In genomic region chr3:71816141-71816540, GRCh38 we compare ENCODE assay signal across 21 cellular contexts. TPM values are rescaled to one million over a fixed set of nuclear protein-coding genes. Genes with fewer than 3 reads are reported as not detected.
DNase-seq lines count a peak whose midpoint lies in the region; ATAC-seq, FAIRE-seq and TF ChIP-seq lines count a peak whose summit lies in the region.
"Had no signal": no experiment of that assay in that cellular context is flagged by ENCODE, and none has a peak within 500 bp of the region (broad histone marks: within the 10 kb centered on the region; RNA-seq: fewer than 3 reads in every experiment).

No MANE protein-coding gene starts in this region.

- H3K4me3 Mint-ChIP-seq in H9: no peak overlapping the region
- H3K4me3 Mint-ChIP-seq in neural crest cell: no peak overlapping the region
- no peak overlapping the region for H3K4me3 Mint-ChIP-seq in activated naive CD8-positive, alpha-beta T cell treated with anti-CD3 and anti-CD28 coated beads, Interleukin-2, amount 50 U/mL, for 24 hours
- H3K4me3 Mint-ChIP-seq: CD4-positive, CD25-positive, alpha-beta regulatory T cell had no signal

- no peak overlapping the region for H3K27ac ChIP-seq in H9 (ENCODE audit: insufficient read length, low read depth, low read length)
- H3K27ac ChIP-seq: PC-9, SJSA1 had no signal

- H4K91ac ChIP-seq in H9 (ENCODE audit: insufficient read length, low read depth, low read length): no peak overlapping the region

- no peak overlapping the region for H3K4me3 ChIP-seq in bronchial epithelial cell (ENCODE audit: low read depth, low read length)
- H3K4me3 ChIP-seq: PC-9, SJSA1 had no signal

- no peak overlapping the region for H3K4me2 ChIP-seq in H9 (ENCODE audit: insufficient read depth, insufficient read length, low read length)
- H3K4me2 ChIP-seq: PC-9 had no signal

- no peaks in the 10 kb centered on the region for H3K79me2 ChIP-seq in H9 (ENCODE audit: insufficient read depth, low read length)

- H2BK12ac ChIP-seq in H9 (ENCODE audit: insufficient read length, low read depth, low read length): no peak overlapping the region

- H3K23me2 ChIP-seq in H9 (ENCODE audit: insufficient read length, low read depth, low read length, poor library complexity, severe bottlenecking): no peaks in the 10 kb centered on the region

- FAIRE-seq in bronchial epithelial cell (lab: Jason Lieb, UNC): no peak

- H3K36me3 Mint-ChIP-seq in H9 (ENCODE audit: insufficient read depth in 1 of 3, low read depth in 3 of 3): no peaks in the 10 kb centered on the region
- H3K36me3 Mint-ChIP-seq in neural crest cell (ENCODE audit: low read depth): no peaks in the 10 kb centered on the region
- no peaks in the 10 kb centered on the region for H3K36me3 Mint-ChIP-seq in activated naive CD8-positive, alpha-beta T cell treated with anti-CD3 and anti-CD28 coated beads, Interleukin-2, amount 50 U/mL, for 24 hours (ENCODE audit: low read depth)
- H3K36me3 Mint-ChIP-seq: CD4-positive, CD25-positive, alpha-beta regulatory T cell had no signal

- no peaks in the 10 kb centered on the region for H4K20me1 ChIP-seq in H9 (ENCODE audit: control insufficient read depth, insufficient read depth, insufficient read length)

- H3K4me1 ChIP-seq in H9 (ENCODE audit: insufficient read depth, low read length): no peaks in the 10 kb centered on the region; the same call in 1 of the 2 replicates
- H3K4me1 ChIP-seq: SJSA1 had no signal

- H3K27me3 Mint-ChIP-seq in H9 (ENCODE audit: low read depth) (no peaks in the 10 kb centered on the region; the same call in 1 of the 2 replicates), neural crest cell (ENCODE audit: low read depth) (peaks cover 3% of the 10 kb centered on the region)
- no peaks in the 10 kb centered on the region for H3K27me3 Mint-ChIP-seq in activated naive CD8-positive, alpha-beta T cell treated with anti-CD3 and anti-CD28 coated beads, Interleukin-2, amount 50 U/mL, for 24 hours

- no peak overlapping the region for H2BK120ac ChIP-seq in H9 (ENCODE audit: low read depth, low read length, poor library complexity, severe bottlenecking)

- H3K14ac ChIP-seq in H9 (ENCODE audit: insufficient read depth, low read length): no peak overlapping the region

- H3K27me3 ChIP-seq in H9 (ENCODE audit: insufficient read depth, low read length) (no peaks in the 10 kb centered on the region), bronchial epithelial cell (ENCODE audit: control insufficient read depth, insufficient read depth, low read length) (no peaks in the 10 kb centered on the region)
- H3K27me3 ChIP-seq: SJSA1 had no signal

- no peak overlapping the region for H4K5ac ChIP-seq in H9 (ENCODE audit: insufficient read length, low read depth, low read length)

- no peak overlapping the region for H4K8ac ChIP-seq in H9 (replicated peaks; ENCODE audit: insufficient read length, low read depth, low read length)

- no peak overlapping the region for H3K9ac ChIP-seq in H9 (ENCODE audit: extremely low read depth, insufficient read length, low read length)

- no peak overlapping the region for H3K4ac ChIP-seq in H9 (ENCODE audit: low read depth, low read length)

- H3K56ac ChIP-seq in H9 (ENCODE audit: insufficient read length, low read depth, low read length): no peak overlapping the region

- peaks cover 25 to 40% of the 10 kb centered on the region in 2 experiments for H3K4me1 Mint-ChIP-seq in H9
- H3K4me1 Mint-ChIP-seq in neural crest cell: peaks cover 21% of the 10 kb centered on the region
- no peaks in the 10 kb centered on the region for H3K4me1 Mint-ChIP-seq in activated naive CD8-positive, alpha-beta T cell treated with anti-CD3 and anti-CD28 coated beads, Interleukin-2, amount 50 U/mL, for 24 hours
- H3K4me1 Mint-ChIP-seq: CD4-positive, CD25-positive, alpha-beta regulatory T cell had no signal

- no peaks in the 10 kb centered on the region for H3K36me3 ChIP-seq in bronchial epithelial cell (ENCODE audit: control insufficient read depth, insufficient read depth, low read length)
- H3K36me3 ChIP-seq: SJSA1 had no signal

- DNase-seq in H9 (no peak), NCI-H345 (lab: John Stamatoyannopoulos, UW) (peak; percentile 13), bronchial epithelial cell (ENCODE audit: low read depth) (peak; percentile 25), neural crest cell (ENCODE audit: low read depth, low spot score) (no peak), amygdala (lab: John Stamatoyannopoulos, UW) (no peak), GF-D8 (lab: John Stamatoyannopoulos, UW) (no peak)
- DNase-seq in activated naive CD8-positive, alpha-beta T cell treated with anti-CD3 and anti-CD28 coated beads, Interleukin-2, amount 50 U/mL, for 24 hours: no peak
- DNase-seq: ACHN; Calu3; CD4-positive, CD25-positive, alpha-beta regulatory T cell; DMS79; IMR-90; Karpas-422; MM.1S; NCI-H1092 treated with DMSO at 0.1 percent for 48 hours; NCI-H2081 treated with DMSO at 0.1 percent for 48 hours; PC-9; SW 1271 had no signal

- H3K79me1 ChIP-seq in H9 (ENCODE audit: insufficient read depth, low read depth, low read length, poor library complexity, severe bottlenecking): no peaks in the 10 kb centered on the region

- no peak for TF ChIP-seq CTCF in H9 (conservative IDR thresholded peaks at IDR 0.05)
- no peak for TF ChIP-seq CTCF in bronchial epithelial cell (IDR thresholded peaks at IDR 0.05; ENCODE audit: insufficient read depth, low read length, severe bottlenecking)
- no peak for TF ChIP-seq CTCF in neural crest cell (conservative IDR thresholded peaks at IDR 0.05)

- H3K23ac ChIP-seq in H9 (ENCODE audit: insufficient read length, low read depth, low read length): no peak overlapping the region

- H2AK5ac ChIP-seq in H9 (ENCODE audit: insufficient read length, low read length): no peak overlapping the region

- H2AFZ ChIP-seq in H9 (ENCODE audit: low read length): no peak overlapping the region
- H2AFZ ChIP-seq: PC-9 had no signal

- H2BK20ac ChIP-seq in H9 (ENCODE audit: low read depth, low read length, poor library complexity, severe bottlenecking): no peak overlapping the region

- H3K27ac Mint-ChIP-seq in H9: peak overlapping the region in 2 of 3 experiments; percentile 82; a peak in 4 of 7 replicates
- peak overlapping the region; percentile 4 for H3K27ac Mint-ChIP-seq in neural crest cell (ENCODE audit: unreplicated experiment)
- no peak overlapping the region for H3K27ac Mint-ChIP-seq in activated naive CD8-positive, alpha-beta T cell treated with anti-CD3 and anti-CD28 coated beads, Interleukin-2, amount 50 U/mL, for 24 hours
- H3K27ac Mint-ChIP-seq: CD4-positive, CD25-positive, alpha-beta regulatory T cell had no signal

- H3K9me3 ChIP-seq in H9 (ENCODE audit: control insufficient read depth, low read depth, low read length): no peaks in the 10 kb centered on the region
- H3K9me3 ChIP-seq: SJSA1 had no signal

- H3T11ph ChIP-seq in H9 (ENCODE audit: low read length): no peak overlapping the region

- no peak overlapping the region for H2BK5ac ChIP-seq in H9 (ENCODE audit: insufficient read length, low read length)

- H3K9me3 Mint-ChIP-seq in H9 (no peaks in the 10 kb centered on the region), neural crest cell (no peaks in the 10 kb centered on the region)
- H3K9me3 Mint-ChIP-seq in activated naive CD8-positive, alpha-beta T cell treated with anti-CD3 and anti-CD28 coated beads, Interleukin-2, amount 50 U/mL, for 24 hours: no peaks in the 10 kb centered on the region
- H3K9me3 Mint-ChIP-seq: CD4-positive, CD25-positive, alpha-beta regulatory T cell had no signal

- no peak overlapping the region for H3K18ac ChIP-seq in H9 (ENCODE audit: insufficient read length, low read depth, low read length)

- H2BK15ac ChIP-seq in H9 (ENCODE audit: low read depth, low read length): no peak overlapping the region

- no peak for ATAC-seq in activated naive CD8-positive, alpha-beta T cell treated with anti-CD3 and anti-CD28 coated beads, Interleukin-2, amount 50 U/mL, for 24 hours
- ATAC-seq in HG02763 (IDR thresholded peaks at IDR 0.05; ENCODE audit: unreplicated experiment): no peak

RNA-seq across cellular contexts. Expression of gene PROK2, which starts 31.2 kb away (rescaled TPM):
- total RNA-seq in H9 (2021): 1.4 and 1.7 TPM in 2 replicates
- not detected in 2 replicates for total RNA-seq in bronchial epithelial cell
- total RNA-seq in neural crest cell: 0.25 TPM in 1 of 2 replicates, not detected in the other
- total RNA-seq: Calu3, HT-29, IMR-90, PC-9, SJSA1 had no signal

Comparison
In these comparisons a context has a peak if more than half of its experiments do, and no peak if none do; other contexts are left out.
1. DNase-seq: peak in NCI-H345 (single experiment) and bronchial epithelial cell (single experiment); none in H9 (single experiment), neural crest cell (single experiment), activated naive CD8-positive, alpha-beta T cell treated with anti-CD3 and anti-CD28 coated beads, Interleukin-2, amount 50 U/mL, for 24 hours (single experiment), amygdala (0 of 56) and GF-D8 (single experiment).